ENCODE assay signal across 11 cellular contexts in the genomic region with DNA sequence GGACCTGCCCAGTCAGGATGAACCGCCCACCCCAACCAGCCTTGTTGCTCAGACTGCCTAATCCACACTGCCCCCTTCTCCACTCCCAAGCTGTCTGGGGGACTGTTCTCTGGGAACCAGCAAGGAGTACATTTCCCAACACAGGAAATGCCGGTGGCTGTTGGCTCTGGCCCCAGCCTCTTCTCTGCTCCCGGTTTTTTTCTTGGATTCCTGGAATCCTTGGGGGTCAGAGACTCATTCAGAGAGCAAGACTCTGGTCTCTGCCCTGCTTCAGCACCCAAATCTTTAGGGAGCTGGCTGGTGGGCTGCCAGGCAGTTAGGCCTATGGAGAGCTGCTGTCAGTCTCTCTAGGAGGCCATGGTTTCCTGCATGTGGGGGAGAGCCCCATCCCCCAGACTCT. TPM values are rescaled to one million over a fixed set of nuclear protein-coding genes. Genes with fewer than 3 reads are reported as not detected.
DNase-seq lines count a peak whose midpoint lies in the region; ATAC-seq, FAIRE-seq and TF ChIP-seq lines count a peak whose summit lies in the region.
"Had no signal": no experiment of that assay in that cellular context is flagged by ENCODE, and none has a peak within 500 bp of the region (broad histone marks: within the 10 kb centered on the region; RNA-seq: fewer than 3 reads in every experiment).

No MANE protein-coding gene starts in this region.

- 0 out of 2 replicates have a peak overlapping the region, but pooled peaks have one; percentile 19 for H2AFZ ChIP-seq in K562 (ENCODE audit: low read depth, low read length)

- H3K27me3 ChIP-seq in K562 (ENCODE audit: control insufficient read depth in 2 of 2, insufficient read depth in 2 of 2, low read length in 2 of 2): no peaks in the 10 kb centered on the region
- H3K27me3 ChIP-seq in right atrium auricular region: no peaks in the 10 kb centered on the region
- no peaks in the 10 kb centered on the region for H3K27me3 ChIP-seq in sigmoid colon
- H3K27me3 ChIP-seq in H7 (ENCODE audit: control insufficient read depth, insufficient read depth, low read length): no peaks in the 10 kb centered on the region; the same call in 1 of the 2 replicates
- H3K27me3 ChIP-seq in prostate gland (replicated peaks; ENCODE audit: insufficient read depth): no peaks in the 10 kb centered on the region

- H3K27ac ChIP-seq in K562 (ENCODE audit: extremely low read depth, low read depth, low read length) (no peak overlapping the region), right atrium auricular region (peak overlapping the region; percentile 0 to 69), sigmoid colon (peak overlapping the region; percentile 45 to 59 (median 52)), prostate gland (no peak overlapping the region)

- CTCF ChIA-PET in K562 (lab: Yijun Ruan, JAX; ENCODE audit: low intra/inter-chr PET ratio): no interaction called here

- H3K79me2 ChIP-seq in K562 (ENCODE audit: control insufficient read depth, insufficient read depth, low read length): no peaks in the 10 kb centered on the region

- 16% methylated on average over 3 of the region's 3 CpGs for WGBS in K562 (ENCODE audit: insufficient coverage, low coverage, missing lambda C conversion rate)
- WGBS in sigmoid colon, 2 donors: 64% methylated on average over 3 of the region's 3 CpGs
- WGBS in prostate gland: 36% methylated on average over 3 of the region's 3 CpGs

- no peaks in the 10 kb centered on the region for H3K9me3 ChIP-seq in K562 (replicated peaks; ENCODE audit: control insufficient read depth, insufficient read depth, low read depth, low read length)
- no peaks in the 10 kb centered on the region for H3K9me3 ChIP-seq in right atrium auricular region
- H3K9me3 ChIP-seq in sigmoid colon: no peaks in the 10 kb centered on the region
- no peaks in the 10 kb centered on the region for H3K9me3 ChIP-seq in prostate gland

- TF ChIP-seq RAD21 in K562 (CRISPR knock-in tag; conservative IDR thresholded peaks at IDR 0.05 in 1 of 2, IDR thresholded peaks at IDR 0.05 in 1 of 2): no peak

- H3K4me3 ChIP-seq in K562: no peak overlapping the region
- no peak overlapping the region for H3K4me3 ChIP-seq in right atrium auricular region
- no peak overlapping the region for H3K4me3 ChIP-seq in sigmoid colon
- no peak overlapping the region for H3K4me3 ChIP-seq in H7 (ENCODE audit: insufficient read depth, low read depth, low read length)
- no peak overlapping the region for H3K4me3 ChIP-seq in prostate gland

- no peaks in the 10 kb centered on the region for H3K9me1 ChIP-seq in K562 (ENCODE audit: control insufficient read depth, insufficient read depth, low read length)

- no peak for TF ChIP-seq POLR2A in K562 (conservative IDR thresholded peaks at IDR 0.05)
- no peak for TF ChIP-seq POLR2A in sigmoid colon (IDR thresholded peaks at IDR 0.05)
- no peak for TF ChIP-seq POLR2A in prostate gland (IDR thresholded peaks at IDR 0.05)

- no peak for TF ChIP-seq EP300 in K562 (IDR thresholded peaks at IDR 0.05; ENCODE audit: low read length)
- peak in 1 of 4 donors; percentile 3 for TF ChIP-seq EP300 in sigmoid colon (IDR thresholded peaks at IDR 0.05)

- H3K36me3 ChIP-seq in K562 (ENCODE audit: control insufficient read depth, insufficient read depth, low read length): no peaks in the 10 kb centered on the region
- H3K36me3 ChIP-seq in right atrium auricular region: no peaks in the 10 kb centered on the region
- no peaks in the 10 kb centered on the region for H3K36me3 ChIP-seq in sigmoid colon
- no peaks in the 10 kb centered on the region for H3K36me3 ChIP-seq in H7 (replicated peaks; ENCODE audit: control insufficient read depth, insufficient read depth, low read length)
- no peaks in the 10 kb centered on the region for H3K36me3 ChIP-seq in prostate gland

- DNase-seq in ELF-1 (ENCODE audit: low read depth, low spot score) (peak; percentile 27), K562 (ENCODE audit: extremely low read depth in 1 of 4, low spot score in 3 of 4) (no peak), right atrium auricular region (ENCODE audit: low spot score) (peak; percentile 80), sigmoid colon (peak; percentile 76), DMS79 treated with DMSO at 0.1 percent for 48 hours (lab: John Stamatoyannopoulos, UW) (no peak), H7 (no peak), prostate gland (ENCODE audit: low spot score) (no peak)
- DNase-seq: activated T-cell treated with anti-CD3 and anti-CD28 coated beads, Interleukin-2, amount 50 U/mL, for 72 hours; NCI-H1694 treated with DMSO at 0.1 percent for 48 hours had no signal

- POLR2A ChIA-PET in K562 (lab: Yijun Ruan, JAX): interaction anchor here (0.6 to 1.2 kb wide), 2 partner anchors 106 to 429 kb away, joined by 3 to 4 read pairs; no protein-coding TSS in a partner anchor

- no peak overlapping the region for H3K4me2 ChIP-seq in K562 (ENCODE audit: insufficient read depth, low read length)

- in situ Hi-C loops in K562 (cut with MboI): no loop called here

- FAIRE-seq in K562 (lab: Jason Lieb, UNC): no peak
- FAIRE-seq: D721Med had no signal

- no peaks in the 10 kb centered on the region for H4K20me1 ChIP-seq in K562 (replicated peaks; ENCODE audit: control insufficient read depth, insufficient read depth, low read length)

- H3K9ac ChIP-seq in K562 (ENCODE audit: insufficient read depth in 1 of 2, low read depth in 2 of 2, low read length in 2 of 2): peak overlapping the region in 1 of 2 experiments; percentile 3; a peak in 1 of 4 replicates

- H3K4me1 ChIP-seq in K562 (replicated peaks in 1 of 2; ENCODE audit: control insufficient read depth in 2 of 2, insufficient read depth in 2 of 2, low read length in 2 of 2) (peaks cover 2 to 6% of the 10 kb centered on the region in 2 experiments; a peak in 4 of 5 replicates), right atrium auricular region (peaks cover 0 to 54% of the 10 kb centered on the region in 2 donors), sigmoid colon (no peaks in the 10 kb centered on the region), prostate gland (replicated peaks) (no peaks in the 10 kb centered on the region)

- TF ChIP-seq CTCF in K562 (IDR thresholded peaks at IDR 0.05 in 2 of 3, conservative IDR thresholded peaks at IDR 0.05 in 1 of 3; ENCODE audit: insufficient read depth in 2 of 3, low read depth in 1 of 3, low read length in 3 of 3) (no peak), right atrium auricular region (IDR thresholded peaks at IDR 0.05) (no peak), sigmoid colon (IDR thresholded peaks at IDR 0.05) (no peak), prostate gland (IDR thresholded peaks at IDR 0.05) (no peak)

- no TSS peak for BruUV-seq in K562 (replicated peaks; lab: Mats Ljungman, UMichigan)

- ATAC-seq in K562: no peak
- ATAC-seq in GM18511 (IDR thresholded peaks at IDR 0.05; ENCODE audit: unreplicated experiment): no peak
- ATAC-seq: activated T-cell treated with anti-CD3 and anti-CD28 coated beads, Interleukin-2, amount 50 U/mL, for 72 hours had no signal

- intact Hi-C loops in K562 (cut with micrococcal nuclease) (no loop called here), sigmoid colon (cut with DNase I) (no loop called here), prostate gland (cut with DNase I) (no loop called here)

RNA-seq across cellular contexts. Expression of a gene that starts 10.8 kb away (rescaled TPM):
- total RNA-seq in K562 (2011; cell fraction: chromatin; rRNA removed; ENCODE audit: low replicate concordance): 160 and 172 TPM in 2 replicates
- 62.4 and 79.2 TPM in 2 replicates for total RNA-seq in K562 (2011; cell fraction: nucleolus; rRNA removed)
- total RNA-seq in K562 (2011; cell fraction: nucleoplasm; rRNA removed): 88.1 and 88.9 TPM in 2 replicates
- total RNA-seq in K562 (2014; rRNA removed) (28.7 and 40.9 TPM in 2 replicates), K562 (2014; rRNA removed; fragmentation: Illumina TruSeq; extraction: Trizol) (28.4 and 28.5 TPM in 2 replicates), K562 (2015; rRNA removed; fragmentation: Illumina TruSeq; extraction: Trizol) (32.5 and 35.9 TPM in 2 replicates), K562 (2021) (43.7 and 45.7 TPM in 2 replicates), right atrium auricular region (10 to 100 TPM; 13.9 TPM), sigmoid colon (10 to 100 TPM; 18.6 to 28.5 (median 25.3) TPM), prostate gland (100 to 1,000 TPM in 1 of 2 donors, 10 to 100 TPM in 1; 50.7 to 179 TPM)
- polyA plus RNA-seq in K562 (2011; rRNA removed) (44.6 and 57.3 TPM in 2 replicates), K562 (2014; fragmentation: Illumina TruSeq; extraction: Trizol) (25.7 and 29.4 TPM in 2 replicates), K562 (2014; fragmentation: Nextera tagmentation; extraction: Ambion mirVana) (1 to 10 TPM; 8.8 to 9.1 TPM), K562 (2014; rRNA removed) (22.7 and 27.4 TPM in 2 replicates), sigmoid colon (10 to 100 TPM in 1 of 3 donors, 1 to 10 TPM in 2; 6.0 to 22.6 (median 9.2) TPM)
- 29.4 and 34.9 TPM in 2 replicates for polyA plus RNA-seq in K562 (2011; cell fraction: cytosol; rRNA removed)
- polyA plus RNA-seq in K562 (2011; cell fraction: nucleus; rRNA removed): 111 TPM in 2 replicates
- 15.8 and 19.3 TPM in 2 replicates for polyA plus RNA-seq in K562 (2012)
- polyA minus RNA-seq in K562 (2011; rRNA and poly(A)+ RNA removed): 86.8 and 126 TPM in 2 replicates
- 29.8 and 38.3 TPM in 2 replicates for polyA minus RNA-seq in K562 (2011; cell fraction: cytosol; rRNA and poly(A)+ RNA removed)
- 23.7 and 38.2 TPM in 2 replicates for polyA minus RNA-seq in K562 (2011; cell fraction: nucleus; rRNA and poly(A)+ RNA removed)
- 22.6 and 32.3 TPM in 2 replicates for total RNA-seq in H7 (2014; rRNA removed; shearing (Covaris generic))

RNA-seq across cellular contexts. Expression of a gene that starts 37.0 kb away (rescaled TPM):
- total RNA-seq in K562 (2011; cell fraction: chromatin; rRNA removed; ENCODE audit: low replicate concordance): 0.07 TPM in 1 of 2 replicates, not detected in the other
- under 0.01 and 0.13 TPM in 2 replicates for total RNA-seq in K562 (2011; cell fraction: nucleolus; rRNA removed)
- 0.15 TPM in 1 of 2 replicates, not detected in the other for total RNA-seq in K562 (2011; cell fraction: nucleoplasm; rRNA removed)
- not detected in 2 replicates for total RNA-seq in K562 (2014; rRNA removed)
- total RNA-seq in K562 (2014; rRNA removed; fragmentation: Illumina TruSeq; extraction: Trizol): not detected in 2 replicates
- total RNA-seq in K562 (2015; rRNA removed; fragmentation: Illumina TruSeq; extraction: Trizol): not detected in 2 replicates
- total RNA-seq in K562 (2021): not detected in 2 replicates
- polyA plus RNA-seq in K562 (2011; rRNA removed): not detected in 2 replicates
- not detected in 2 replicates for polyA plus RNA-seq in K562 (2011; cell fraction: cytosol; rRNA removed)
- polyA plus RNA-seq in K562 (2011; cell fraction: nucleus; rRNA removed): not detected in 2 replicates
- not detected in 2 replicates for polyA plus RNA-seq in K562 (2012)
- polyA plus RNA-seq in K562 (2014; fragmentation: Illumina TruSeq; extraction: Trizol): not detected in 2 replicates
- not detected for polyA plus RNA-seq in K562 (2014; fragmentation: Nextera tagmentation; extraction: Ambion mirVana)
- polyA plus RNA-seq in K562 (2014; rRNA removed): 0.04 TPM in 1 of 2 replicates, not detected in the other
- not detected in 2 replicates for polyA minus RNA-seq in K562 (2011; rRNA and poly(A)+ RNA removed)
- polyA minus RNA-seq in K562 (2011; cell fraction: cytosol; rRNA and poly(A)+ RNA removed): not detected in 2 replicates
- not detected in 2 replicates for polyA minus RNA-seq in K562 (2011; cell fraction: nucleus; rRNA and poly(A)+ RNA removed)
- total RNA-seq in right atrium auricular region: under 1 TPM in 1 of 2 donors, not detected in 1; 0.08 TPM
- total RNA-seq in sigmoid colon: under 1 TPM in 1 of 4 donors, not detected in 3; under 0.01 TPM
- under 1 TPM in 1 of 3 donors, not detected in 2; 0.29 TPM for polyA plus RNA-seq in sigmoid colon
- total RNA-seq in H7 (2014; rRNA removed; shearing (Covaris generic)): not detected in 2 replicates
- 10 to 100 TPM in 1 of 2 donors, not detected in 1; 11.5 TPM for total RNA-seq in prostate gland

Comparison
In these comparisons a context has a peak if more than half of its experiments do, and no peak if none do; other contexts are left out.
1. DNase-seq: peak in ELF-1 (single experiment), right atrium auricular region (single experiment) and sigmoid colon (single experiment); none in K562 (0 of 4), DMS79 treated with DMSO at 0.1 percent for 48 hours (single experiment), H7 (single experiment) and prostate gland (single experiment).
2. H3K27ac ChIP-seq: peak in right atrium auricular region (2 of 2) and sigmoid colon (4 of 4); none in K562 (single experiment) and prostate gland (0 of 2).